ENCODE assay signal across 14 cellular contexts in genomic region chr20:23655551-23656211, GRCh38. TPM values are rescaled to one million over a fixed set of nuclear protein-coding genes. Genes with fewer than 3 reads are reported as not detected.
A peak's percentile ranks its signal among the peaks of the same experiment; 100 is the strongest.
DNase-seq lines count a peak whose midpoint lies in the region; ATAC-seq and TF ChIP-seq lines count a peak whose summit lies in the region.
"Had no signal": no experiment of that assay in that cellular context is flagged by ENCODE, and none has a peak within 500 bp of the region (broad histone marks: within the 10 kb centered on the region; RNA-seq: fewer than 3 reads in every experiment).

No MANE protein-coding gene starts in this region.

- no peak overlapping the region for H2AK9ac ChIP-seq in IMR-90 (replicated peaks; ENCODE audit: low read depth, low read length, poor library complexity)

- H3K4me3 ChIP-seq in IMR-90 (ENCODE audit: insufficient read depth, low read depth, low read length) (no peak overlapping the region), mammary epithelial cell (replicated peaks in 1 of 3; ENCODE audit: insufficient read depth in 1 of 3, low read depth in 2 of 3, low read length in 3 of 3) (no peak overlapping the region), left lung (peak overlapping the region in 1 of 2 donors; percentile 9)

- H2BK5ac ChIP-seq in IMR-90 (ENCODE audit: low read depth, low read length, poor library complexity, severe bottlenecking), result no peak overlapping the region

- no peak overlapping the region for H2BK15ac ChIP-seq in IMR-90 (ENCODE audit: low read depth, low read length)

- dilution Hi-C loops in IMR-90 (cut with HindIII; ENCODE audit: low sequenced_read_pairs, unreplicated experiment), result no loop called here
- dilution Hi-C loops in mammary epithelial cell (cut with HindIII; ENCODE audit: low sequenced_read_pairs), result no loop called here

- no peak for TF ChIP-seq RAD21 in IMR-90 (IDR thresholded peaks at IDR 0.05; ENCODE audit: low read length)

- H3K27me3 Mint-ChIP-seq in stimulated activated naive B cell treated with anti-CD40 and anti-IgM and Interleukin-4, amounts not matched to agents 10 μg/mL and 1 μg/mL and 100 μg/mL, for 72 hours, result peaks cover 9 to 12% of the 10 kb centered on the region in 2 donors
- H3K27me3 Mint-ChIP-seq in CD4-positive, alpha-beta T cell, result peaks cover 12% of the 10 kb centered on the region

- H2BK20ac ChIP-seq in IMR-90 (ENCODE audit: low read depth, low read length), result no peak overlapping the region

- DNase-seq in IMR-90 (no peak), mammary epithelial cell (no peak), left lung (peak; percentile 82 to 91), OCI-M2 (lab: John Stamatoyannopoulos, UW; ENCODE audit: unreplicated experiment) (no peak), T-helper 9 cell (no peak)
- peak; percentile 15 for DNase-seq in stimulated activated naive B cell treated with anti-CD40 and anti-IgM and Interleukin-4, amounts not matched to agents 10 μg/mL and 1 μg/mL and 100 μg/mL, for 72 hours
- no peak for DNase-seq in CD4-positive, alpha-beta T cell
- DNase-seq: cerebellar nuclear complex, DMS 273 treated with DMSO at 0.1 percent for 48 hours, NCI-H1105 had no signal

- H2BK120ac ChIP-seq in IMR-90 (ENCODE audit: low read depth, low read length), result no peak overlapping the region

- CTCF ChIA-PET in IMR-90 (lab: Yijun Ruan, JAX), result no interaction called here
- CTCF ChIA-PET in mammary epithelial cell (lab: Charles Lee; ENCODE audit: low non-redundant PET), result no interaction called here
- CTCF ChIA-PET in CD4-positive, alpha-beta T cell (lab: Charles Lee), result no interaction called here

- H3K36me3 ChIP-seq in IMR-90 (ENCODE audit: control insufficient read depth, insufficient read depth, low read length), result no peaks in the 10 kb centered on the region
- H3K36me3 ChIP-seq in mammary epithelial cell (ENCODE audit: insufficient read depth, low read length), result no peaks in the 10 kb centered on the region
- H3K36me3 ChIP-seq in left lung, result no peaks in the 10 kb centered on the region

- no peak overlapping the region for H3K9ac ChIP-seq in IMR-90 (ENCODE audit: low read depth, low read length)
- no peak overlapping the region for H3K9ac ChIP-seq in mammary epithelial cell (ENCODE audit: insufficient read depth, low read length)

- H2AFZ ChIP-seq in IMR-90 (replicated peaks; ENCODE audit: low read length, poor library complexity), result peak overlapping the region; percentile 59
- peak overlapping the region; percentile 65 for H2AFZ ChIP-seq in mammary epithelial cell (ENCODE audit: low read depth, low read length)

- 8% methylated on average over 2 of the region's 22 CpGs; no CpG with 5 or more reads in 1 of the 2 experiments for WGBS in IMR-90 (ENCODE audit: extremely low coverage in 2 of 2, insufficient read length in 1 of 2), 2 experiments
- WGBS in mammary epithelial cell (ENCODE audit: low coverage, missing lambda C conversion rate), result 53% methylated on average over 8 of the region's 22 CpGs

- BruUV-seq in IMR-90 (replicated peaks; lab: Mats Ljungman, UMichigan) (no TSS peak), mammary epithelial cell (replicated peaks; lab: Mats Ljungman, UMichigan) (no TSS peak)

- H3K79me2 ChIP-seq in mammary epithelial cell (ENCODE audit: insufficient read depth, low read length), result no peaks in the 10 kb centered on the region

- H3K18ac ChIP-seq in IMR-90 (ENCODE audit: low read depth, low read length), result no peak overlapping the region; the same call in 1 of the 2 replicates

- H3K27ac ChIP-seq in IMR-90 (ENCODE audit: insufficient read depth, low read length), result no peak overlapping the region
- H3K27ac ChIP-seq in mammary epithelial cell (ENCODE audit: insufficient read depth, low read depth, low read length), result no peak overlapping the region
- peak overlapping the region; percentile 13 to 77 for H3K27ac ChIP-seq in left lung
- no peak overlapping the region for H3K27ac ChIP-seq in CD4-positive, alpha-beta T cell (ENCODE audit: low read depth, low read length)
- H3K27ac ChIP-seq: RWPE1 had no signal

- no peak overlapping the region for H3K23ac ChIP-seq in IMR-90 (ENCODE audit: low read depth, low read length)

- no peak overlapping the region for H3K14ac ChIP-seq in IMR-90 (replicated peaks; ENCODE audit: low read depth, low read length)

- in situ Hi-C loops in IMR-90 (cut with MboI; ENCODE audit: low sequenced_read_pairs), result no loop called here
- in situ Hi-C loops in mammary epithelial cell (cut with MboI; ENCODE audit: low sequenced_read_pairs in 2 of 2), result no loop called here

- no peaks in the 10 kb centered on the region for H3K36me3 Mint-ChIP-seq in stimulated activated naive B cell treated with anti-CD40 and anti-IgM and Interleukin-4, amounts not matched to agents 10 μg/mL and 1 μg/mL and 100 μg/mL, for 72 hours
- H3K36me3 Mint-ChIP-seq in CD4-positive, alpha-beta T cell (ENCODE audit: low read depth), result no peaks in the 10 kb centered on the region

- H3K4me1 Mint-ChIP-seq in stimulated activated naive B cell treated with anti-CD40 and anti-IgM and Interleukin-4, amounts not matched to agents 10 μg/mL and 1 μg/mL and 100 μg/mL, for 72 hours, result peaks cover 20 to 31% of the 10 kb centered on the region in 2 donors
- no peaks in the 10 kb centered on the region for H3K4me1 Mint-ChIP-seq in CD4-positive, alpha-beta T cell (ENCODE audit: low read depth)

- H3K4ac ChIP-seq in IMR-90 (ENCODE audit: low read depth, low read length), result no peak overlapping the region

- no peak for ATAC-seq in IMR-90 (ENCODE audit: low read depth)
- peak; percentile 89 for ATAC-seq in left lung
- peak; percentile 71 to 79 for ATAC-seq in stimulated activated naive B cell treated with anti-CD40 and anti-IgM and Interleukin-4, amounts not matched to agents 10 μg/mL and 1 μg/mL and 100 μg/mL, for 72 hours (replicated peaks)
- ATAC-seq in CD4-positive, alpha-beta T cell (ENCODE audit: poor library complexity), result no peak
- no peak for ATAC-seq in HG02970 (IDR thresholded peaks at IDR 0.05; ENCODE audit: low FRiP score, unreplicated experiment)

- H3K79me1 ChIP-seq in IMR-90 (ENCODE audit: low read depth in 1 of 2, low read length in 2 of 2), result no peaks in the 10 kb centered on the region

- TF ChIP-seq POLR2A in IMR-90 (IDR thresholded peaks at IDR 0.05; ENCODE audit: low read depth, low read length), result no peak

- no peak overlapping the region for H4K91ac ChIP-seq in IMR-90 (ENCODE audit: insufficient read depth, low read depth, low read length)

- H2AK5ac ChIP-seq in IMR-90 (ENCODE audit: low read depth, low read length), result no peak overlapping the region

- no peak overlapping the region for H3K4me2 ChIP-seq in IMR-90 (ENCODE audit: low read depth, low read length)
- no peak overlapping the region for H3K4me2 ChIP-seq in mammary epithelial cell (ENCODE audit: insufficient read depth, low read depth, low read length)

- no peaks in the 10 kb centered on the region for H4K20me1 ChIP-seq in IMR-90 (ENCODE audit: insufficient read depth, low read length)
- H4K20me1 ChIP-seq in mammary epithelial cell (ENCODE audit: insufficient read depth, low read length), result no peaks in the 10 kb centered on the region

- H4K8ac ChIP-seq in IMR-90 (ENCODE audit: low read depth in 2 of 2, low read length in 2 of 2), result no peak overlapping the region

- H3K4me1 ChIP-seq in IMR-90 (ENCODE audit: control insufficient read depth, insufficient read depth, low read length) (peaks cover 5% of the 10 kb centered on the region), mammary epithelial cell (ENCODE audit: insufficient read depth, low read length) (peaks cover 13% of the 10 kb centered on the region), left lung (peaks cover 9 to 29% of the 10 kb centered on the region in 2 donors)

- TF ChIP-seq CTCF in IMR-90 (conservative IDR thresholded peaks at IDR 0.05; ENCODE audit: low read depth, low read length) (no peak), mammary epithelial cell (conservative IDR thresholded peaks at IDR 0.05 in 1 of 2, IDR thresholded peaks at IDR 0.05 in 1 of 2; ENCODE audit: extremely low read depth in 1 of 2, insufficient read depth in 1 of 2, low read depth in 1 of 2, low read length in 2 of 2) (no peak), left lung (IDR thresholded peaks at IDR 0.05) (no peak)
- no peak for TF ChIP-seq CTCF in CD4-positive, alpha-beta T cell (IDR thresholded peaks at IDR 0.05)

- peak overlapping the region in 1 of 2 donors; percentile 19 for H3K4me3 Mint-ChIP-seq in stimulated activated naive B cell treated with anti-CD40 and anti-IgM and Interleukin-4, amounts not matched to agents 10 μg/mL and 1 μg/mL and 100 μg/mL, for 72 hours
- no peak overlapping the region for H3K4me3 Mint-ChIP-seq in CD4-positive, alpha-beta T cell

- H3K27me3 ChIP-seq in IMR-90 (ENCODE audit: control insufficient read depth, insufficient read depth, low read length) (peaks cover 4% of the 10 kb centered on the region), mammary epithelial cell (ENCODE audit: insufficient read depth, low read length) (no peaks in the 10 kb centered on the region), left lung (no peaks in the 10 kb centered on the region)
- peaks cover 8% of the 10 kb centered on the region for H3K27me3 ChIP-seq in CD4-positive, alpha-beta T cell (ENCODE audit: control insufficient read depth, insufficient read depth, low read length)

- no peak overlapping the region for H3K27ac Mint-ChIP-seq in stimulated activated naive B cell treated with anti-CD40 and anti-IgM and Interleukin-4, amounts not matched to agents 10 μg/mL and 1 μg/mL and 100 μg/mL, for 72 hours
- no peak overlapping the region for H3K27ac Mint-ChIP-seq in CD4-positive, alpha-beta T cell

- no peak overlapping the region for H3K56ac ChIP-seq in IMR-90 (ENCODE audit: extremely low read depth, insufficient read depth, low read length)

- POLR2A ChIA-PET in IMR-90 (lab: Charles Lee; ENCODE audit: unreplicated experiment), result no interaction called here
- POLR2A ChIA-PET in CD4-positive, alpha-beta T cell (lab: Charles Lee), result no interaction called here

- no peaks in the 10 kb centered on the region for H3K9me3 Mint-ChIP-seq in stimulated activated naive B cell treated with anti-CD40 and anti-IgM and Interleukin-4, amounts not matched to agents 10 μg/mL and 1 μg/mL and 100 μg/mL, for 72 hours
- no peaks in the 10 kb centered on the region for H3K9me3 Mint-ChIP-seq in CD4-positive, alpha-beta T cell

- H4K5ac ChIP-seq in IMR-90 (ENCODE audit: low read depth, low read length), result no peak overlapping the region; the same call in 1 of the 2 replicates

- H3K9me1 ChIP-seq in IMR-90 (ENCODE audit: insufficient read depth, low read length), result no peaks in the 10 kb centered on the region

- intact Hi-C loops in IMR-90 (cut with micrococcal nuclease) (no loop called here), mammary epithelial cell (cut with micrococcal nuclease) (no loop called here), left lung (cut with DNase I) (no loop called here)
- intact Hi-C loops in CD4-positive, alpha-beta T cell (cut with DNase I, micrococcal nuclease), result no loop called here

- H3K9me3 ChIP-seq in IMR-90 (ENCODE audit: control insufficient read depth, insufficient read depth, low read length) (no peaks in the 10 kb centered on the region), mammary epithelial cell (replicated peaks; ENCODE audit: insufficient read depth, low read length) (no peaks in the 10 kb centered on the region), left lung (no peaks in the 10 kb centered on the region)
- no peaks in the 10 kb centered on the region for H3K9me3 ChIP-seq in CD4-positive, alpha-beta T cell (ENCODE audit: control insufficient read depth, low read length)

RNA-seq across cellular contexts. Expression of gene CST3, which starts 17.9 kb away (rescaled TPM):
- total RNA-seq in IMR-90 (2012; rRNA removed) (26.0 and 30.8 TPM in 2 replicates), mammary epithelial cell (100 to 1,000 TPM; 158 to 380 TPM), left lung (100 to 1,000 TPM; 628 to 714 TPM)
- polyA plus RNA-seq in IMR-90 (2012; rRNA removed) (471 and 531 TPM in 2 replicates), mammary epithelial cell (340 TPM)
- polyA plus RNA-seq in IMR-90 (2012; cell fraction: cytosol; rRNA removed), result 592 and 818 TPM in 2 replicates
- polyA plus RNA-seq in IMR-90 (2012; cell fraction: nucleus; rRNA removed; ENCODE audit: low replicate concordance), result 87.4 and 173 TPM in 2 replicates
- 272 TPM for polyA minus RNA-seq in mammary epithelial cell
- total RNA-seq in CD4-positive, alpha-beta T cell, result 10 to 100 TPM; 21.8 to 24.2 TPM

RNA-seq across cellular contexts. Expression of gene CST4, which starts 33.2 kb away (rescaled TPM):
- total RNA-seq in IMR-90 (2012; rRNA removed), result not detected in 2 replicates
- not detected in 2 replicates for polyA plus RNA-seq in IMR-90 (2012; rRNA removed)
- polyA plus RNA-seq in IMR-90 (2012; cell fraction: cytosol; rRNA removed), result not detected in 2 replicates
- not detected in 2 replicates for polyA plus RNA-seq in IMR-90 (2012; cell fraction: nucleus; rRNA removed; ENCODE audit: low replicate concordance)
- total RNA-seq in mammary epithelial cell, result not detected
- not detected for polyA plus RNA-seq in mammary epithelial cell
- polyA minus RNA-seq in mammary epithelial cell, result not detected
- total RNA-seq in left lung, result not detected
- not detected for total RNA-seq in CD4-positive, alpha-beta T cell
- total RNA-seq: activated CD8-positive, alpha-beta memory T cell treated with anti-CD3 and anti-CD28 coated beads for 36 hours; lower leg skin had no signal

RNA-seq across cellular contexts. Expression of gene CST9, which starts 50.0 kb away (rescaled TPM):
- total RNA-seq in IMR-90 (2012; rRNA removed) (not detected in 2 replicates), mammary epithelial cell (not detected), left lung (not detected)
- polyA plus RNA-seq in IMR-90 (2012; rRNA removed) (not detected in 2 replicates), mammary epithelial cell (not detected)
- polyA plus RNA-seq in IMR-90 (2012; cell fraction: cytosol; rRNA removed), result not detected in 2 replicates
- polyA plus RNA-seq in IMR-90 (2012; cell fraction: nucleus; rRNA removed; ENCODE audit: low replicate concordance), result not detected in 2 replicates
- polyA minus RNA-seq in mammary epithelial cell, result not detected
- not detected for total RNA-seq in CD4-positive, alpha-beta T cell
- total RNA-seq: activated CD8-positive, alpha-beta memory T cell treated with anti-CD3 and anti-CD28 coated beads for 36 hours; lower leg skin had no signal

Comparison
In these comparisons a context has a peak if more than half of its experiments do, and no peak if none do; other contexts are left out.
1. ATAC-seq: peak in left lung (single experiment) and stimulated activated naive B cell treated with anti-CD40 and anti-IgM and Interleukin-4, amounts not matched to agents 10 μg/mL and 1 μg/mL and 100 μg/mL, for 72 hours (2 of 2); none in IMR-90 (single experiment), CD4-positive, alpha-beta T cell (single experiment) and HG02970 (single experiment).
2. DNase-seq: peak in left lung (2 of 2) and stimulated activated naive B cell treated with anti-CD40 and anti-IgM and Interleukin-4, amounts not matched to agents 10 μg/mL and 1 μg/mL and 100 μg/mL, for 72 hours (single experiment); none in IMR-90 (single experiment), mammary epithelial cell (single experiment), CD4-positive, alpha-beta T cell (0 of 10), OCI-M2 (single experiment) and T-helper 9 cell (single experiment).
3. H3K27ac ChIP-seq: peak in left lung (2 of 2); none in IMR-90 (single experiment), mammary epithelial cell (single experiment) and CD4-positive, alpha-beta T cell (single experiment).